In the genomic region with DNA sequence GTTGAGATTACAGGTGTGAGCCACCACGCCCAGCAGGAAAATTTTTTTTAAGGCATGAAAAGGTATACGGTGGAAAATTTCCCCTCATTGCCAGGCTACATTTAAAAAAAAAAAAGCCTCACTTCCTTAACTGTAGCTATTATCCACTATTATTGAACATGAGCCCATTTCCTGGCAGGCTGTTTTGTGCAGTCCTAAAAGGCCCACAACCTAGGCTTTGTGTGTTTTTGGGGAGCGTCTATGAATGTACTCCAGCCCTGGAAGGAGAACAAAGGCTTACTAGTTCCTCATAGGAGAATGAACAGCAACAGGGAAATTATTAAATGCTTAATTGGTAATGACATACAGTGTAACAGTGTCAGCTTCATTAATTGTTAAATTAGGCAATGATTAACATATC, we compare ENCODE assay signal across 1 cellular context.
TF ChIP-seq lines count a peak whose summit lies in the region.

No MANE protein-coding gene starts in this region.

TF ChIP-seq in endothelial cell of umbilical vein, 7 proteins besides CTCF, POLR2A, EP300 and RAD21:
- TF ChIP-seq POLR2AphosphoS5 (IDR thresholded peaks at IDR 0.05; ENCODE audit: insufficient read depth, low read depth, low read length) (no peak), GATA2 (IDR thresholded peaks at IDR 0.05; ENCODE audit: insufficient read depth, insufficient read length, low read depth, low read length) (no peak), JUN (IDR thresholded peaks at IDR 0.05; ENCODE audit: borderline replicate concordance, insufficient read depth, insufficient read length, low read depth) (no peak), EZH2 (IDR thresholded peaks at IDR 0.05; ENCODE audit: borderline replicate concordance, low read depth, low read length, severe bottlenecking) (no peak), MYC (IDR thresholded peaks at IDR 0.05; ENCODE audit: low read depth, low read length) (no peak), FOS (IDR thresholded peaks at IDR 0.05; ENCODE audit: borderline replicate concordance, insufficient read depth, low read length) (no peak)
- TF ChIP-seq, protein P1, sequence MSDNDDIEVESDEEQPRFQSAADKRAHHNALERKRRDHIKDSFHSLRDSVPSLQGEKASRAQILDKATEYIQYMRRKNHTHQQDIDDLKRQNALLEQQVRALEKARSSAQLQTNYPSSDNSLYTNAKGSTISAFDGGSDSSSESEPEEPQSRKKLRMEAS (IDR thresholded peaks at IDR 0.05; ENCODE audit: insufficient read depth, insufficient read length) = no peak
